9 cellular contexts compared by ENCODE assay signal in genomic region chr1:183417691-183418491, GRCh38. TPM values are rescaled to one million over a fixed set of nuclear protein-coding genes. Genes with fewer than 3 reads are reported as not detected.
DNase-seq lines count a peak whose midpoint lies in the region; ATAC-seq and TF ChIP-seq lines count a peak whose summit lies in the region.
"Had no signal": no experiment of that assay in that cellular context is flagged by ENCODE, and none has a peak within 500 bp of the region (broad histone marks: within the 10 kb centered on the region; RNA-seq: fewer than 3 reads in every experiment).

Gene NMNAT2 (minus strand): TSS chr1:183418380. CDS start chr1:183418267, 113 bp downstream.

- intact Hi-C loops in colonic mucosa (cut with DNase I): no loop called here

- 2 to 3% methylated on average over 45 to 52 of the region's 52 CpGs for WGBS in tibial nerve, 2 donors

- peaks cover 0 to 54% of the 10 kb centered on the region in 2 donors for H3K27me3 ChIP-seq in tibial nerve
- peaks cover 49% of the 10 kb centered on the region for H3K27me3 ChIP-seq in colonic mucosa

- H3K4me1 ChIP-seq in tibial nerve (peaks cover 0 to 24% (median 18%) of the 10 kb centered on the region in 4 donors), colonic mucosa (peaks cover 3% of the 10 kb centered on the region)

- H3K36me3 ChIP-seq in tibial nerve (no peaks in the 10 kb centered on the region), colonic mucosa (no peaks in the 10 kb centered on the region)

- no peak for ATAC-seq in GM21529 (IDR thresholded peaks at IDR 0.05; ENCODE audit: unreplicated experiment)

- H3K9ac ChIP-seq in colonic mucosa (ENCODE audit: low read depth in 2 of 2, low read length in 2 of 2): no peak within 1 kb of the TSS
- H3K9ac ChIP-seq: KMS-11 had no signal

- H3K9me3 ChIP-seq in tibial nerve: no peaks in the 10 kb centered on the region
- no peaks in the 10 kb centered on the region for H3K9me3 ChIP-seq in colonic mucosa

- H3K27ac ChIP-seq in cingulate gyrus (ENCODE audit: low read depth, low read length) (peak within 1 kb of the TSS; percentile 42), tibial nerve (no peak within 1 kb of the TSS), colonic mucosa (no peak within 1 kb of the TSS)
- H3K27ac ChIP-seq: KMS-11 had no signal

- DNase-seq in ELR (ENCODE audit: low read depth) (peak; percentile 42), NCI-H345 (lab: John Stamatoyannopoulos, UW) (peak; percentile 54), medulla oblongata (ENCODE audit: extremely low spot score) (peak; percentile 12), tibial nerve (ENCODE audit: low spot score in 2 of 2) (no peak), colonic mucosa (no peak), AML-193 (lab: John Stamatoyannopoulos, UW) (no peak)

- H3K4me3 ChIP-seq in tibial nerve: peak within 1 kb of the TSS; percentile 5 to 45 (median 27)
- H3K4me3 ChIP-seq in colonic mucosa: no peak within 1 kb of the TSS

- TF ChIP-seq EP300 in tibial nerve (IDR thresholded peaks at IDR 0.05): no peak

- TF ChIP-seq CTCF in tibial nerve (IDR thresholded peaks at IDR 0.05): no peak
- no peak for TF ChIP-seq CTCF in colonic mucosa (IDR thresholded peaks at IDR 0.05)

- no peak for TF ChIP-seq POLR2A in tibial nerve (IDR thresholded peaks at IDR 0.05)

RNA-seq across cellular contexts. Expression of gene NMNAT2, which starts in this region (rescaled TPM):
- 1 to 10 TPM in 2 of 4 donors, under 1 TPM in 2; 0.60 to 1.7 (median 0.92) TPM for total RNA-seq in tibial nerve
- total RNA-seq in colonic mucosa: 1 to 10 TPM in 1 of 2 donors, under 1 TPM in 1; 0.27 to 1.4 TPM

Comparison
In these comparisons a context has a peak if more than half of its experiments do, and no peak if none do; other contexts are left out.
1. DNase-seq: peak in ELR (single experiment), NCI-H345 (single experiment) and medulla oblongata (single experiment); none in tibial nerve (0 of 2), colonic mucosa (single experiment) and AML-193 (0 of 2).